Comparison of ENCODE assay signal across 1 cellular context in genomic region chr18:50839996-50840395, GRCh38.
TF ChIP-seq lines count a peak whose summit lies in the region.

No MANE protein-coding gene starts in this region.

TF ChIP-seq in K562, 482 proteins besides CTCF, POLR2A, EP300 and RAD21 (continued from another document):
- TF ChIP-seq MGA (IDR thresholded peaks at IDR 0.05) = no peak
TF ChIP-seq in K562: peak in this region for 65.
